8 cellular contexts compared by ENCODE assay signal in genomic region chr3:170869645-170870593, GRCh38. TPM values are rescaled to one million over a fixed set of nuclear protein-coding genes. Genes with fewer than 3 reads are reported as not detected.
A peak's percentile ranks its signal among the peaks of the same experiment; 100 is the strongest.
DNase-seq lines count a peak whose midpoint lies in the region; TF ChIP-seq lines count a peak whose summit lies in the region.

RPL22L1 (minus strand) TSS chr3:170870195; CDS start chr3:170870167, 28 bp downstream.

- no peak within 1 kb of the TSS for H2BK120ac ChIP-seq in neuronal stem cell (ENCODE audit: low read depth, low read length)

- no peak within 1 kb of the TSS for H3K4ac ChIP-seq in neuronal stem cell (ENCODE audit: low read length)

- 1% methylated on average over 59 of the region's 59 CpGs for WGBS in GM23248 (ENCODE audit: low coverage in 1 of 2, low lambda C conversion rate in 2 of 2, missing lambda C conversion rate in 2 of 2), 2 experiments
- no CpG with 5 or more reads among the region's 59 CpGs for WGBS in neuronal stem cell (ENCODE audit: extremely low coverage in 2 of 2, insufficient read length in 2 of 2, insufficient replicate concordance in 1 of 2), 2 donors
- under 1% methylated on average over 33 of the region's 59 CpGs for WGBS in suprapubic skin

- H3K36me3 ChIP-seq in GM23248 (ENCODE audit: low read depth) (peaks cover 34% of the 10 kb centered on the region), Loucy (ENCODE audit: insufficient read depth, low read length) (peaks cover 30% of the 10 kb centered on the region), neuronal stem cell (replicated peaks in 1 of 2; ENCODE audit: control insufficient read depth in 2 of 2, insufficient read depth in 2 of 2, low read length in 2 of 2) (peaks cover 4 to 41% of the 10 kb centered on the region in 2 donors), suprapubic skin (peaks cover 31% of the 10 kb centered on the region)

- H3K9ac ChIP-seq in GM23248 (peak within 1 kb of the TSS; percentile 96), Loucy (ENCODE audit: low read depth, low read length, poor library complexity, severe bottlenecking) (peak within 1 kb of the TSS; percentile 99), neuronal stem cell (ENCODE audit: low read depth, low read length, poor library complexity) (peak within 1 kb of the TSS; percentile 71)

- peak within 1 kb of the TSS; percentile 98 for H3K4me2 ChIP-seq in GM23248 (ENCODE audit: unreplicated experiment)
- peak within 1 kb of the TSS; percentile 96 for H3K4me2 ChIP-seq in Loucy (ENCODE audit: low read depth, low read length, poor library complexity, severe bottlenecking)
- H3K4me2 ChIP-seq in neuronal stem cell (ENCODE audit: insufficient read depth, low read length, poor library complexity, severe bottlenecking): peak within 1 kb of the TSS; percentile 63

- no peak within 1 kb of the TSS for H2AK5ac ChIP-seq in neuronal stem cell (ENCODE audit: low read depth, low read length)

- H3K9me3 ChIP-seq in GM23248 (ENCODE audit: low read depth) (no peaks in the 10 kb centered on the region), Loucy (ENCODE audit: insufficient read depth, low read depth, low read length) (no peaks in the 10 kb centered on the region), neuronal stem cell (replicated peaks in 1 of 2; ENCODE audit: control insufficient read depth in 2 of 2, insufficient read depth in 1 of 2, low read depth in 1 of 2, low read length in 2 of 2) (peaks cover 0 to 2% of the 10 kb centered on the region in 2 donors), suprapubic skin (no peaks in the 10 kb centered on the region)

- TF ChIP-seq EP300 in suprapubic skin (IDR thresholded peaks at IDR 0.05): no peak

- no peak within 1 kb of the TSS for H2BK12ac ChIP-seq in neuronal stem cell (ENCODE audit: low read length)

- in situ Hi-C loops in GM23248 (cut with MboI): no loop called here

- no peak within 1 kb of the TSS for H2BK5ac ChIP-seq in neuronal stem cell (ENCODE audit: low read length)

- peak; percentile 88 to 93 for TF ChIP-seq POLR2A in suprapubic skin (IDR thresholded peaks at IDR 0.05)

- H3F3A ChIP-seq in GM23248 (ENCODE audit: insufficient read depth): peaks cover 41% of the 10 kb centered on the region
- H3F3A ChIP-seq in Loucy (ENCODE audit: low read depth): peaks cover 12% of the 10 kb centered on the region

- no peak within 1 kb of the TSS for H3K14ac ChIP-seq in neuronal stem cell (ENCODE audit: low read length)

- H4K20me1 ChIP-seq in GM23248 (ENCODE audit: insufficient read depth) (peaks cover 7% of the 10 kb centered on the region; the same call in 1 of the 2 replicates), Loucy (ENCODE audit: insufficient read depth, low read length, poor library complexity, severe bottlenecking) (peaks cover 31% of the 10 kb centered on the region)

- no peak within 1 kb of the TSS for H4K91ac ChIP-seq in neuronal stem cell (ENCODE audit: low read depth, low read length, poor library complexity)

- DNase-seq in Daoy (ENCODE audit: low read depth) (peak; percentile 98), GM23248 (peak; percentile 99), activated T-helper 1 cell treated with Interleukin-2 at 50 U/mL for 16 hours (ENCODE audit: low read depth) (peak; percentile 87), fibroblast of villous mesenchyme (ENCODE audit: low read depth) (peak; percentile 96), neuronal stem cell (ENCODE audit: low spot score) (peak; percentile 91), suprapubic skin (ENCODE audit: low spot score in 2 of 2) (peak; percentile 97), NCI-H2171 treated with DMSO at 0.1 percent for 48 hours (lab: John Stamatoyannopoulos, UW) (no peak)

- no peaks in the 10 kb centered on the region for H3K79me1 ChIP-seq in neuronal stem cell (ENCODE audit: low read depth, low read length)

- H2AFZ ChIP-seq in GM23248: peak within 1 kb of the TSS; percentile 92
- H2AFZ ChIP-seq in Loucy (ENCODE audit: low read length): peak within 1 kb of the TSS; percentile 39; the same call in 1 of the 2 replicates
- peak within 1 kb of the TSS; percentile 90 for H2AFZ ChIP-seq in neuronal stem cell (ENCODE audit: low read length)

- H3K23ac ChIP-seq in neuronal stem cell (ENCODE audit: low read depth, low read length, poor library complexity): peak within 1 kb of the TSS; percentile 90

- peak within 1 kb of the TSS; percentile 91 for H3K18ac ChIP-seq in neuronal stem cell (ENCODE audit: low read length)

- H3K27me3 ChIP-seq in GM23248 (replicated peaks; ENCODE audit: insufficient read depth): no peaks in the 10 kb centered on the region
- no peaks in the 10 kb centered on the region for H3K27me3 ChIP-seq in Loucy (ENCODE audit: insufficient read depth, low read length, poor library complexity, severe bottlenecking)
- H3K27me3 ChIP-seq in neuronal stem cell (ENCODE audit: control insufficient read depth in 3 of 3, insufficient read depth in 3 of 3, low read depth in 1 of 3, low read length in 3 of 3): no peaks in the 10 kb centered on the region
- no peaks in the 10 kb centered on the region for H3K27me3 ChIP-seq in suprapubic skin

- H3K79me2 ChIP-seq in GM23248 (ENCODE audit: insufficient read depth) (peaks cover 27% of the 10 kb centered on the region), Loucy (ENCODE audit: insufficient read depth, low read length) (peaks cover 42% of the 10 kb centered on the region)

- TF ChIP-seq CTCF in Loucy (conservative IDR thresholded peaks at IDR 0.05; ENCODE audit: low read length): no peak
- TF ChIP-seq CTCF in fibroblast of villous mesenchyme (IDR thresholded peaks at IDR 0.05; ENCODE audit: insufficient read depth, low read depth, low read length): no peak
- peak in 1 of 2 donors; percentile 7 for TF ChIP-seq CTCF in suprapubic skin (IDR thresholded peaks at IDR 0.05)

- H2BK15ac ChIP-seq in neuronal stem cell (ENCODE audit: low read length): no peak within 1 kb of the TSS

- H3K4me1 ChIP-seq in GM23248 (ENCODE audit: insufficient read depth) (peaks cover 26% of the 10 kb centered on the region), Loucy (ENCODE audit: insufficient read depth, low read length, poor library complexity, severe bottlenecking) (peaks cover 40% of the 10 kb centered on the region), neuronal stem cell (ENCODE audit: control insufficient read depth in 2 of 2, insufficient read depth in 1 of 2, low read depth in 1 of 2, low read length in 2 of 2) (peaks cover 2% of the 10 kb centered on the region in 2 donors), suprapubic skin (peaks cover 29% of the 10 kb centered on the region)

- H3K4me3 ChIP-seq in GM23248 (peak within 1 kb of the TSS; percentile 91), Loucy (ENCODE audit: low read length, poor library complexity, severe bottlenecking) (peak within 1 kb of the TSS; percentile 98), fibroblast of villous mesenchyme (ENCODE audit: low read depth, low read length) (peak within 1 kb of the TSS; percentile 88), neuronal stem cell (ENCODE audit: low read length in 2 of 2) (peak within 1 kb of the TSS; percentile 85 to 88), suprapubic skin (peak within 1 kb of the TSS; percentile 76)

- H3K9me2 ChIP-seq in GM23248 (ENCODE audit: insufficient read depth) (no peaks in the 10 kb centered on the region), Loucy (replicated peaks; ENCODE audit: low read depth, low read length) (no peaks in the 10 kb centered on the region)

- H3K27ac ChIP-seq in GM23248 (peak within 1 kb of the TSS; percentile 84), neuronal stem cell (replicated peaks; ENCODE audit: low read length) (peak within 1 kb of the TSS; percentile 92), suprapubic skin (peak within 1 kb of the TSS; percentile 89)

- H4K8ac ChIP-seq in neuronal stem cell (ENCODE audit: low read depth, low read length): no peak within 1 kb of the TSS

RNA-seq across cellular contexts. Expression of gene RPL22L1, which starts in this region (rescaled TPM):
- total RNA-seq in Daoy (2014; rRNA removed; shearing (Covaris generic)): 114 and 150 TPM in 2 replicates
- 110 and 129 TPM in 2 replicates for total RNA-seq in GM23248 (2014; rRNA removed; shearing (Covaris generic))
- polyA plus RNA-seq in GM23248 (2016; fragmentation: Nextera tagmentation; extraction: Ambion mirVana): 82.2 and 83.0 TPM in 2 replicates
- total RNA-seq in fibroblast of villous mesenchyme (126 and 218 TPM in 2 replicates), suprapubic skin (100 to 1,000 TPM in 2 of 4 donors, 10 to 100 TPM in 2; 23.1 to 169 (median 97.7) TPM)
- polyA plus RNA-seq in neuronal stem cell (2013, experiment 1 of 2): 167 TPM
- polyA plus RNA-seq in neuronal stem cell (2013, experiment 2 of 2): 165 TPM

Comparison
In these comparisons a context has a peak if more than half of its experiments do, and no peak if none do; other contexts are left out.
1. H2AFZ ChIP-seq: peak in every context shown above with its lines; median percentile 92 in GM23248; 90 in neuronal stem cell; 39 in Loucy.